In genomic region chr17:66779186-66779585, GRCh38 we compare ENCODE assay signal across 16 cellular contexts. TPM values are rescaled to one million over a fixed set of nuclear protein-coding genes. Genes with fewer than 3 reads are reported as not detected.
DNase-seq lines count a peak whose midpoint lies in the region; ATAC-seq and TF ChIP-seq lines count a peak whose summit lies in the region.
"Had no signal": no experiment of that assay in that cellular context is flagged by ENCODE, and none has a peak within 500 bp of the region (broad histone marks: within the 10 kb centered on the region; RNA-seq: fewer than 3 reads in every experiment).

No MANE protein-coding gene starts in this region.

- intact Hi-C loops in CD4-positive, alpha-beta T cell (cut with DNase I, micrococcal nuclease): no loop called here

- H3K27ac Mint-ChIP-seq in CD4-positive, alpha-beta T cell: peak overlapping the region; percentile 33
- H3K27ac Mint-ChIP-seq in GM23338: peak overlapping the region; percentile 73; the same call in 1 of the 2 replicates
- peak overlapping the region; percentile 77 for H3K27ac Mint-ChIP-seq in endodermal cell

- H3K9me3 ChIP-seq in CD4-positive, alpha-beta T cell (ENCODE audit: control insufficient read depth, low read length): no peaks in the 10 kb centered on the region
- no peaks in the 10 kb centered on the region for H3K9me3 ChIP-seq in endodermal cell (ENCODE audit: control insufficient read depth, low read length)
- no peaks in the 10 kb centered on the region for H3K9me3 ChIP-seq in upper lobe of left lung
- H3K9me3 ChIP-seq: BE2C had no signal

- no peaks in the 10 kb centered on the region for H3K27me3 ChIP-seq in CD4-positive, alpha-beta T cell (ENCODE audit: control insufficient read depth, insufficient read depth, low read length)
- H3K27me3 ChIP-seq in GM23338 (ENCODE audit: insufficient read depth) (no peaks in the 10 kb centered on the region), endodermal cell (ENCODE audit: control insufficient read depth, insufficient read depth, low read length, poor library complexity, severe bottlenecking) (no peaks in the 10 kb centered on the region), upper lobe of left lung (no peaks in the 10 kb centered on the region)
- H3K27me3 ChIP-seq: BE2C had no signal

- H3K9me3 Mint-ChIP-seq in CD4-positive, alpha-beta T cell: no peaks in the 10 kb centered on the region
- no peaks in the 10 kb centered on the region; the same call in 2 of the 3 replicates for H3K9me3 Mint-ChIP-seq in GM23338
- H3K9me3 Mint-ChIP-seq in endodermal cell: no peaks in the 10 kb centered on the region
- H3K9me3 Mint-ChIP-seq: T-cell had no signal

- CTCF ChIA-PET in CD4-positive, alpha-beta T cell (lab: Charles Lee): no interaction called here

- H3K4me1 Mint-ChIP-seq in CD4-positive, alpha-beta T cell (ENCODE audit: low read depth): no peaks in the 10 kb centered on the region
- H3K4me1 Mint-ChIP-seq in GM23338 (peaks cover 64% of the 10 kb centered on the region), endodermal cell (peaks cover 47% of the 10 kb centered on the region)

- H2AFZ ChIP-seq in GM23338: no peak overlapping the region; the same call in 1 of the 2 replicates
- H2AFZ ChIP-seq: PC-9 had no signal

- H3K27me3 Mint-ChIP-seq in CD4-positive, alpha-beta T cell: no peaks in the 10 kb centered on the region
- peaks cover 5% of the 10 kb centered on the region for H3K27me3 Mint-ChIP-seq in GM23338 (ENCODE audit: insufficient read depth, low read depth, poor library complexity)
- no peaks in the 10 kb centered on the region for H3K27me3 Mint-ChIP-seq in endodermal cell (ENCODE audit: insufficient read depth)
- H3K27me3 Mint-ChIP-seq: T-cell had no signal

- TF ChIP-seq EP300 in upper lobe of left lung (IDR thresholded peaks at IDR 0.05): peak in 1 of 4 donors; percentile 57

- TF ChIP-seq POLR2A in upper lobe of left lung (IDR thresholded peaks at IDR 0.05): no peak

- WGBS in endodermal cell (ENCODE audit: insufficient coverage in 1 of 2, insufficient read length in 1 of 2), 2 experiments: 89% methylated on average over 5 to 6 of the region's 6 CpGs
- 66 to 75% methylated on average over 6 of the region's 6 CpGs for WGBS in upper lobe of left lung, 2 donors

- no peak overlapping the region for H3K4me3 ChIP-seq in GM23338
- H3K4me3 ChIP-seq in endodermal cell (ENCODE audit: low read length): no peak overlapping the region
- H3K4me3 ChIP-seq in upper lobe of left lung: no peak overlapping the region
- H3K4me3 ChIP-seq: PC-9 had no signal

- POLR2A ChIA-PET in CD4-positive, alpha-beta T cell (lab: Charles Lee): no interaction called here

- H4K20me1 ChIP-seq in GM23338 (replicated peaks; ENCODE audit: insufficient read depth): no peaks in the 10 kb centered on the region

- H3K79me2 ChIP-seq in GM23338 (replicated peaks; ENCODE audit: insufficient read depth): no peaks in the 10 kb centered on the region

- no peak for ATAC-seq in CD4-positive, alpha-beta T cell (ENCODE audit: poor library complexity)
- ATAC-seq in GM23338 (no peak), upper lobe of left lung (ENCODE audit: low FRiP score in 2 of 2) (no peak)
- ATAC-seq: HCT116, T-cell had no signal

- peaks cover 4% of the 10 kb centered on the region; the same call in 1 of the 2 replicates for H3K9me2 ChIP-seq in GM23338 (ENCODE audit: insufficient read depth)

- peaks cover 87% of the 10 kb centered on the region for H3K36me3 Mint-ChIP-seq in CD4-positive, alpha-beta T cell (ENCODE audit: low read depth)
- H3K36me3 Mint-ChIP-seq in GM23338 (ENCODE audit: low read depth): no peaks in the 10 kb centered on the region; the same call in 1 of the 3 replicates
- peaks cover 2% of the 10 kb centered on the region for H3K36me3 Mint-ChIP-seq in endodermal cell (ENCODE audit: low read depth)

- H3K4me3 Mint-ChIP-seq in CD4-positive, alpha-beta T cell: no peak overlapping the region
- H3K4me3 Mint-ChIP-seq in GM23338 (no peak overlapping the region), endodermal cell (no peak overlapping the region)
- H3K4me3 Mint-ChIP-seq: T-cell had no signal

- H3K4me1 ChIP-seq in GM23338 (ENCODE audit: insufficient read depth) (peaks cover 39% of the 10 kb centered on the region), endodermal cell (ENCODE audit: control insufficient read depth, insufficient read depth, low read length) (peaks cover 13% of the 10 kb centered on the region), upper lobe of left lung (peaks cover 0 to 12% (median 5%) of the 10 kb centered on the region in 4 donors)

- no peak for TF ChIP-seq CTCF in CD4-positive, alpha-beta T cell (IDR thresholded peaks at IDR 0.05)
- TF ChIP-seq CTCF in GM23338 (conservative IDR thresholded peaks at IDR 0.05; ENCODE audit: low read depth in 2 of 2): no peak
- TF ChIP-seq CTCF in endodermal cell (conservative IDR thresholded peaks at IDR 0.05): no peak
- TF ChIP-seq CTCF in upper lobe of left lung (IDR thresholded peaks at IDR 0.05): no peak

- DNase-seq in CD4-positive, alpha-beta T cell: no peak
- DNase-seq in GM23338 (ENCODE audit: low spot score) (no peak), NCI-H2227 treated with DMSO at 0.1 percent for 48 hours (lab: John Stamatoyannopoulos, UW) (peak; percentile 96), endodermal cell (peak; percentile 42), anterior cingulate cortex (lab: John Stamatoyannopoulos, UW) (no peak), upper lobe of left lung (no peak)
- DNase-seq in activated CD4-positive, alpha-beta T cell treated with anti-CD3 and anti-CD28 coated beads for 48 hours: no peak
- DNase-seq: BE2C, MV-4-11, NCI-H1930, NCI-H524, PC-9, T-cell had no signal

- peak overlapping the region; percentile 20; the same call in 1 of the 2 replicates for H3K4me2 ChIP-seq in GM23338
- H3K4me2 ChIP-seq: PC-9 had no signal

- H3K27ac ChIP-seq in CD4-positive, alpha-beta T cell (ENCODE audit: low read depth, low read length): no peak overlapping the region
- H3K27ac ChIP-seq in GM23338 (ENCODE audit: low read depth) (peak overlapping the region; percentile 78), endodermal cell (ENCODE audit: low read depth, low read length) (no peak overlapping the region), upper lobe of left lung (peak overlapping the region in 1 of 4 donors; percentile 71)
- H3K27ac ChIP-seq: PC-9 had no signal

- 0 out of 2 replicates have a peak, but pooled peaks cover 11% of the 10 kb centered on the region for H3F3A ChIP-seq in GM23338 (replicated peaks; ENCODE audit: low read depth)

- H3K9ac ChIP-seq in endodermal cell (ENCODE audit: extremely low read depth, low read length, poor library complexity, severe bottlenecking): no peak overlapping the region

- H3K36me3 ChIP-seq in GM23338 (ENCODE audit: insufficient read depth) (no peaks in the 10 kb centered on the region), endodermal cell (ENCODE audit: control insufficient read depth, insufficient read depth, low read length) (no peaks in the 10 kb centered on the region), upper lobe of left lung (no peaks in the 10 kb centered on the region)
- H3K36me3 ChIP-seq: BE2C had no signal

TF ChIP-seq in GM23338, 12 proteins besides CTCF, POLR2A, EP300 and RAD21:
- TF ChIP-seq POLR2AphosphoS5 (IDR thresholded peaks at IDR 0.05; ENCODE audit: low read depth) (no peak), ZNF331 (CRISPR knock-in tag; IDR thresholded peaks at IDR 0.05; ENCODE audit: low read depth) (no peak), EZH2 (IDR thresholded peaks at IDR 0.05; ENCODE audit: low read depth, unreplicated experiment) (no peak), ZNF114 (CRISPR knock-in tag; IDR thresholded peaks at IDR 0.05) (no peak)

RNA-seq across cellular contexts. Expression of gene CACNG5, which starts 55.7 kb away (rescaled TPM):
- total RNA-seq in CD4-positive, alpha-beta T cell: not detected
- 2.7 and 3.3 TPM in 2 replicates for total RNA-seq in GM23338 (2014; rRNA removed; shearing (Covaris generic))
- polyA plus RNA-seq in GM23338 (2016; fragmentation: Nextera tagmentation; extraction: Ambion mirVana): 1.8 and 2.7 TPM in 2 replicates
- total RNA-seq in endodermal cell (1 to 10 TPM in 1 of 2 donors, not detected in 1; 1.8 TPM), upper lobe of left lung (not detected)
- 0.36 TPM for polyA plus RNA-seq in endodermal cell (2013, experiment 1 of 2)
- not detected for polyA plus RNA-seq in endodermal cell (2013, experiment 2 of 2)
- total RNA-seq: HT-29, PC-9, SK-MEL-5, T-cell had no signal

Comparison
In these comparisons a context has a peak if more than half of its experiments do, and no peak if none do; other contexts are left out.
1. DNase-seq: peak in NCI-H2227 treated with DMSO at 0.1 percent for 48 hours (single experiment) and endodermal cell (single experiment); none in CD4-positive, alpha-beta T cell (0 of 10), GM23338 (single experiment), activated CD4-positive, alpha-beta T cell treated with anti-CD3 and anti-CD28 coated beads for 48 hours (single experiment), anterior cingulate cortex (0 of 58) and upper lobe of left lung (0 of 2).
2. Peak in every context shown above with its lines, with median percentiles within 50 percentile points of each other: H3K27ac Mint-ChIP-seq.